10 cellular contexts compared by ENCODE assay signal in the genomic region with DNA sequence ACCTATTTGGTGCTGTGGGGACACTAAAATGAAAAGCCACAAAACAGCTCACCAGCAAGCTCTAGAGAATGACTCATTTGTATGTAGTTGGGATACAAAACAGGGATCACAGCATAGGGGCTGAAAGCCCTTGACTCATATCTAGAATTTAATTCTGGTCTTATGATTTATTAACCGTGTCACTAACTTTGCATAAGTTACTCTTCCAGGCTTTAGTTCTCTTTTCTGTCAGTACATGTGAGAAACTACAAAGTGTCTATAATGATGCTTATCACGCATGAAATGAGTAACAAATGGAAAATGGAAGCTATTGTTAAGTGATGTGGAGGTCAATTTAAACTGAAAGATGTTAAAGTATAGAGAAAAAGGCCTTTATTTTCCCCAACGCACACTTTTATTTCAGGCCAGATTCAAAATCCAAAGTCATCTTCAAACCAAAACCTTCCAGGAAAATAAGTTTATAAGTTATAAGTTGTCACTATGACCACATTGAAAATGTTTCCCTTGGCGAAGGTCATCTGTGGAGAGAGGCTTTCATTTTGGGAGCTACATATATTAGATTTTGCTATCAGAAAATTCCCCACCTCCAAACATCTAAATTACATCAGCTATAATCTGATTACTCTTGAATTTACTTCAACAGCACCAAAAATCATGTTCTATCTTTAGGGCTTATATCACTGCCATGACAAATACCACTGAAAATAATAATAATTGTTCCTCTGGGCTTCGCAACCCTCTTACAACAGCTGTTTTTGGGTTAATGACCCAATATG.
DNase-seq lines count a peak whose midpoint lies in the region; ATAC-seq lines count a peak whose summit lies in the region.
"Had no signal": no experiment of that assay in that cellular context is flagged by ENCODE, and none has a peak within 500 bp of the region (broad histone marks: within the 10 kb centered on the region; RNA-seq: fewer than 3 reads in every experiment).

No MANE protein-coding gene starts in this region.

- H3K4me1 ChIP-seq in Karpas-422 (ENCODE audit: low read length) (peaks cover 56% of the 10 kb centered on the region), SJCRH30 (peaks cover 14% of the 10 kb centered on the region)
- H3K4me1 ChIP-seq in effector memory CD4-positive, alpha-beta T cell (ENCODE audit: control insufficient read depth, insufficient read depth, low read length, poor library complexity, severe bottlenecking) = no peaks in the 10 kb centered on the region
- H3K4me1 ChIP-seq: ascending aorta had no signal

- H3K4me2 ChIP-seq in Karpas-422 (ENCODE audit: low read depth, low read length, poor library complexity, severe bottlenecking) = peak overlapping the region; percentile 58

- H3K4me3 ChIP-seq in Karpas-422 (ENCODE audit: low read length) (peak overlapping the region; percentile 22), skeletal muscle cell (ENCODE audit: low read depth, low read length) (no peak overlapping the region), SJCRH30 (no peak overlapping the region)
- H3K4me3 ChIP-seq in effector memory CD4-positive, alpha-beta T cell (ENCODE audit: insufficient read depth, low read depth, low read length, poor library complexity, severe bottlenecking) = no peak overlapping the region
- H3K4me3 ChIP-seq: ascending aorta had no signal

- no peak overlapping the region for H2AFZ ChIP-seq in Karpas-422 (ENCODE audit: low read length)

- DNase-seq in Karpas-422 = peak; percentile 77
- DNase-seq in skeletal muscle cell (ENCODE audit: low read depth) = peak; percentile 7
- no peak for DNase-seq in effector memory CD4-positive, alpha-beta T cell
- no peak for DNase-seq in SHP77 treated with DMSO at 0.1 percent for 48 hours (lab: John Stamatoyannopoulos, UW)
- DNase-seq in SJCRH30 = no peak
- DNase-seq: NCI-H1694 had no signal

- H3K9ac ChIP-seq in Karpas-422 (ENCODE audit: low read length) = no peak overlapping the region

- H4K20me1 ChIP-seq in Karpas-422 (ENCODE audit: insufficient read depth, low read depth, low read length) = no peaks in the 10 kb centered on the region

- H3K9me3 ChIP-seq in Karpas-422 (ENCODE audit: low read length) = no peaks in the 10 kb centered on the region
- H3K9me3 ChIP-seq in effector memory CD4-positive, alpha-beta T cell (ENCODE audit: control insufficient read depth, low read length) = no peaks in the 10 kb centered on the region
- H3K9me3 ChIP-seq in SJCRH30 (replicated peaks) = no peaks in the 10 kb centered on the region
- H3K9me3 ChIP-seq: ascending aorta had no signal

- no peaks in the 10 kb centered on the region for H3K9me2 ChIP-seq in Karpas-422 (replicated peaks; ENCODE audit: insufficient read depth, low read length)

- H3K27me3 ChIP-seq in Karpas-422 (ENCODE audit: low read length) (no peaks in the 10 kb centered on the region), SJCRH30 (no peaks in the 10 kb centered on the region)
- no peaks in the 10 kb centered on the region for H3K27me3 ChIP-seq in effector memory CD4-positive, alpha-beta T cell (replicated peaks; ENCODE audit: control insufficient read depth, insufficient read depth, low read length, poor library complexity, severe bottlenecking)
- H3K27me3 ChIP-seq: ascending aorta had no signal

- H3K27ac ChIP-seq in Karpas-422 (ENCODE audit: low read length) (peak overlapping the region; percentile 29), SJCRH30 (no peak overlapping the region)
- no peak overlapping the region for H3K27ac ChIP-seq in effector memory CD4-positive, alpha-beta T cell (ENCODE audit: insufficient read depth, low read length, poor library complexity, severe bottlenecking)
- H3K27ac ChIP-seq: ascending aorta, VCaP had no signal

- peak; percentile 71 for ATAC-seq in GM19324 (IDR thresholded peaks at IDR 0.05; ENCODE audit: low FRiP score, unreplicated experiment)
- peak; percentile 86 for ATAC-seq in HG02798 (IDR thresholded peaks at IDR 0.05; ENCODE audit: poor library complexity, unreplicated experiment)

- H3K36me3 ChIP-seq in Karpas-422 (ENCODE audit: insufficient read depth, low read length) = no peaks in the 10 kb centered on the region
- H3K36me3 ChIP-seq in effector memory CD4-positive, alpha-beta T cell (ENCODE audit: control insufficient read depth, insufficient read depth, low read length) = no peaks in the 10 kb centered on the region
- H3K36me3 ChIP-seq in SJCRH30 = no peaks in the 10 kb centered on the region
- H3K36me3 ChIP-seq: ascending aorta had no signal

- H3K79me2 ChIP-seq in Karpas-422 (ENCODE audit: low read length) = no peaks in the 10 kb centered on the region

Comparison
In these comparisons a context has a peak if more than half of its experiments do, and no peak if none do; other contexts are left out.
1. DNase-seq: peak in Karpas-422 (single experiment) and skeletal muscle cell (single experiment); none in effector memory CD4-positive, alpha-beta T cell (0 of 3), SHP77 treated with DMSO at 0.1 percent for 48 hours (single experiment) and SJCRH30 (0 of 2).